Comparison of ENCODE assay signal across 17 cellular contexts in the genomic region with DNA sequence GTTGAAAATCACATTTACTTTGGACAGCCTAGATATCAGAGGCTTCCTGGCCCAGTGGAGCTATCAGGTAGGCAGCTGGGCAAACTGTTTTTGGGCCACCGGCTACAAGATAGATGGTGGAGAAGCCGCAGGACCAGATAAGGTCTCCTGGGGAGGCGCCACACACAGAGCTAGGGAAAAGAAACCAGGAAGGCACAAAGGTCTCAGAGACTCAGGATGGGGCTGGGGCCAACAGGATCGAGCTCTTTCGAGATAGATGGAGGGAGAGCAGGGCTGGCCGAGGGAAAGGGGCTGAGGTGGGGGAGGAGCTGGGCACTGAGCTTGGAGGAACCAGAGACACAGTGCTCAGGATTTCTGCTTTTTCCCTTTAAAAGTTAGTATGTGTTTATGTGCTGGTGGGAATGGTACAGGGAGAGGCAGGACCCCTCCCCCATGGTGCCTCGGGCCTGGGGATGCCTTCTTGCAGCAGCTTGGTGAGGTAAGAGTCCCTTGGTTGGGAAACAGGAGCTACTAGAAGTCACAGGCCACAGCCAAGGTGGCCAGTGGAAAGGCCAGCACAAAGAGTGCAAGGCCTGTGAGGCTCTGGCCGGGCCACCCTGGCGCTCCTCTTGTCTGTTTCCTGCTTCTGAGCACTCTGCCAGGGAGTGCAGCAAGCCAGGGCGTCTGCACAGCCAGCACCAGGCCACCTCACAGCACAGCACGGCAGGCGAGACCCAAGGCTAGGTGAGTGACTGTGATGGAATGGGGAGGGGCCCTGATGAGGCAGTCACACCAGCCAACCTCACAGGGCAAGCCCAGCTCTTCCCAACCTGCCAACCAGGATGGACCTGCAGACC. TPM values are rescaled to one million over a fixed set of nuclear protein-coding genes. Genes with fewer than 3 reads are reported as not detected.
A peak's percentile ranks its signal among the peaks of the same experiment; 100 is the strongest.
DNase-seq lines count a peak whose midpoint lies in the region; ATAC-seq, FAIRE-seq and TF ChIP-seq lines count a peak whose summit lies in the region.
"Had no signal": no experiment of that assay in that cellular context is flagged by ENCODE, and none has a peak within 500 bp of the region (broad histone marks: within the 10 kb centered on the region; RNA-seq: fewer than 3 reads in every experiment).

No MANE protein-coding gene starts in this region.

- TF ChIP-seq RAD21 in K562 (CRISPR knock-in tag; conservative IDR thresholded peaks at IDR 0.05 in 1 of 2, IDR thresholded peaks at IDR 0.05 in 1 of 2), result no peak

- peaks cover 2% of the 10 kb centered on the region for H3K9me1 ChIP-seq in K562 (ENCODE audit: control insufficient read depth, insufficient read depth, low read length)

- H3K9me3 ChIP-seq in NT2/D1 (ENCODE audit: insufficient read depth, low read length) (peaks cover 3% of the 10 kb centered on the region; the same call in 1 of the 2 replicates), K562 (replicated peaks; ENCODE audit: control insufficient read depth, insufficient read depth, low read depth, low read length) (no peaks in the 10 kb centered on the region)
- H3K9me3 ChIP-seq: ascending aorta, BE2C, pancreas had no signal

- POLR2A ChIA-PET in K562 (lab: Yijun Ruan, JAX), result interaction anchor here (0.6 to 4.4 kb wide), 6 partner anchors 8 to 14 kb away, joined by 3 to 17 read pairs (median 4); a partner anchor contains a TSS

- TF ChIP-seq CTCF in K562 (IDR thresholded peaks at IDR 0.05 in 2 of 3, conservative IDR thresholded peaks at IDR 0.05 in 1 of 3; ENCODE audit: insufficient read depth in 2 of 3, low read depth in 1 of 3, low read length in 3 of 3), result no peak

- no peak overlapping the region for H3K27ac ChIP-seq in K562 (ENCODE audit: extremely low read depth, low read depth, low read length)
- peak overlapping the region; percentile 99 for H3K27ac ChIP-seq in layer of hippocampus (ENCODE audit: low read depth, low read length)
- peak overlapping the region; percentile 99 for H3K27ac ChIP-seq in substantia nigra (ENCODE audit: low read depth, low read length, poor library complexity, severe bottlenecking)
- H3K27ac ChIP-seq: ascending aorta, pancreas had no signal

- H3K27me3 ChIP-seq in NT2/D1 (ENCODE audit: insufficient read depth, insufficient read length) (no peaks in the 10 kb centered on the region), K562 (ENCODE audit: control insufficient read depth in 2 of 2, insufficient read depth in 2 of 2, low read length in 2 of 2) (no peaks in the 10 kb centered on the region), layer of hippocampus (ENCODE audit: control insufficient read depth, insufficient read depth, low read length) (no peaks in the 10 kb centered on the region)
- H3K27me3 ChIP-seq: ascending aorta, BE2C, pancreas had no signal

- no peaks in the 10 kb centered on the region for H3K79me2 ChIP-seq in K562 (ENCODE audit: control insufficient read depth, insufficient read depth, low read length)

- H3K4me3 ChIP-seq in NT2/D1 (ENCODE audit: insufficient read length, low read depth) (no peak overlapping the region), K562 (no peak overlapping the region)
- H3K4me3 ChIP-seq: ascending aorta, pancreas had no signal

- H3K4me1 ChIP-seq in NT2/D1 (ENCODE audit: insufficient read depth, insufficient read length), result peaks cover 14% of the 10 kb centered on the region
- H3K4me1 ChIP-seq in K562 (replicated peaks in 1 of 2; ENCODE audit: control insufficient read depth in 2 of 2, insufficient read depth in 2 of 2, low read length in 2 of 2), result peaks cover 0 to 8% of the 10 kb centered on the region in 2 experiments; a peak in 1 of 5 replicates

- H2AFZ ChIP-seq in K562 (ENCODE audit: low read depth, low read length), result no peak overlapping the region

- H3K4me2 ChIP-seq in K562 (ENCODE audit: insufficient read depth, low read length), result no peak overlapping the region

- H4K20me1 ChIP-seq in K562 (replicated peaks; ENCODE audit: control insufficient read depth, insufficient read depth, low read length), result no peaks in the 10 kb centered on the region

- in situ Hi-C loops in K562 (cut with MboI), result no loop called here

- no peak for TF ChIP-seq EP300 in K562 (IDR thresholded peaks at IDR 0.05; ENCODE audit: low read length)

- intact Hi-C loops in K562 (cut with micrococcal nuclease), result no loop called here

- CTCF ChIA-PET in K562 (lab: Yijun Ruan, JAX; ENCODE audit: low intra/inter-chr PET ratio), result no interaction called here

- TF ChIP-seq POLR2A in K562 (conservative IDR thresholded peaks at IDR 0.05), result no peak

- FAIRE-seq in K562 (lab: Jason Lieb, UNC) (no peak), frontal cortex (lab: Jason Lieb, UNC) (no peak)
- FAIRE-seq: pancreas had no signal

- H3K9ac ChIP-seq in NT2/D1 (ENCODE audit: insufficient read length, low read depth) (peak overlapping the region; percentile 6), K562 (ENCODE audit: insufficient read depth in 1 of 2, low read depth in 2 of 2, low read length in 2 of 2) (peak overlapping the region in 1 of 2 experiments; percentile 73; a peak in 2 of 4 replicates)

- ATAC-seq in K562 (no peak), GM19035 (IDR thresholded peaks at IDR 0.05; ENCODE audit: unreplicated experiment) (no peak), HG02571 (IDR thresholded peaks at IDR 0.05; ENCODE audit: unreplicated experiment) (no peak)
- ATAC-seq: pancreas, SK-N-SH treated with all-trans-retinoic acid at 6 μM for 48 hours had no signal

- no peak for DNase-seq in NT2/D1 (ENCODE audit: low read depth, low spot score)
- DNase-seq in K562 (ENCODE audit: extremely low read depth in 1 of 4, low spot score in 3 of 4), result no peak
- peak in 4 of 49 donors; percentile 19 to 34 (median 34) for DNase-seq in substantia nigra (lab: John Stamatoyannopoulos, UW)
- DNase-seq in frontal cortex (ENCODE audit: low spot score in 2 of 2), result no peak
- DNase-seq: activated CD4-positive, alpha-beta T cell treated with anti-CD3 and anti-CD28 coated beads, Interleukin-2, amount 50 U/mL, for 48 hours; BE2C; dermis blood vessel endothelial cell; DMS153; hippocampal formation; NCI-H187 treated with DMSO at 0.1 percent for 48 hours; NCI-H510A treated with DMSO at 0.1 percent for 48 hours had no signal

- BruUV-seq in K562 (replicated peaks; lab: Mats Ljungman, UMichigan), result no TSS peak

- WGBS in K562 (ENCODE audit: insufficient coverage, low coverage, missing lambda C conversion rate), result 85% methylated on average over 12 of the region's 12 CpGs

- H3K36me3 ChIP-seq in NT2/D1 (ENCODE audit: insufficient read depth, insufficient read length, low read length) (peaks cover 84% of the 10 kb centered on the region), K562 (ENCODE audit: control insufficient read depth, insufficient read depth, low read length) (peaks cover 70% of the 10 kb centered on the region; the same call in 2 of the 3 replicates)

TF ChIP-seq in K562, 482 proteins besides CTCF, POLR2A, EP300 and RAD21 (continues in another document):
- 0 out of 2 replicates have a peak, but pooled peaks have one; percentile 43 for TF ChIP-seq POLR2G (IDR thresholded peaks at IDR 0.05; ENCODE audit: low read depth, low read length)

RNA-seq across cellular contexts. Expression of a gene that starts 11.5 kb away (rescaled TPM):
- total RNA-seq in K562 (2011; cell fraction: chromatin; rRNA removed; ENCODE audit: low replicate concordance), result 200 and 559 TPM in 2 replicates
- 89.9 and 105 TPM in 2 replicates for total RNA-seq in K562 (2011; cell fraction: nucleolus; rRNA removed)
- total RNA-seq in K562 (2011; cell fraction: nucleoplasm; rRNA removed), result 185 and 193 TPM in 2 replicates
- total RNA-seq in K562 (2014; rRNA removed), result 217 and 237 TPM in 2 replicates
- 179 and 210 TPM in 2 replicates for total RNA-seq in K562 (2014; rRNA removed; fragmentation: Illumina TruSeq; extraction: Trizol)
- total RNA-seq in K562 (2015; rRNA removed; fragmentation: Illumina TruSeq; extraction: Trizol), result 145 and 153 TPM in 2 replicates
- 167 and 180 TPM in 2 replicates for total RNA-seq in K562 (2021)
- 145 and 176 TPM in 2 replicates for polyA plus RNA-seq in K562 (2011; rRNA removed)
- polyA plus RNA-seq in K562 (2011; cell fraction: cytosol; rRNA removed), result 72.7 and 90.0 TPM in 2 replicates
- 166 and 223 TPM in 2 replicates for polyA plus RNA-seq in K562 (2011; cell fraction: nucleus; rRNA removed)
- polyA plus RNA-seq in K562 (2012), result 103 and 135 TPM in 2 replicates
- polyA plus RNA-seq in K562 (2014; fragmentation: Illumina TruSeq; extraction: Trizol), result 154 and 184 TPM in 2 replicates
- 10 to 100 TPM; 34.1 to 50.7 TPM for polyA plus RNA-seq in K562 (2014; fragmentation: Nextera tagmentation; extraction: Ambion mirVana)
- polyA plus RNA-seq in K562 (2014; rRNA removed), result 221 and 244 TPM in 2 replicates
- 207 and 232 TPM in 2 replicates for polyA minus RNA-seq in K562 (2011; rRNA and poly(A)+ RNA removed)
- polyA minus RNA-seq in K562 (2011; cell fraction: cytosol; rRNA and poly(A)+ RNA removed), result 66.1 and 67.2 TPM in 2 replicates
- 76.3 and 166 TPM in 2 replicates for polyA minus RNA-seq in K562 (2011; cell fraction: nucleus; rRNA and poly(A)+ RNA removed)
- total RNA-seq in frontal cortex, result 245 TPM

RNA-seq across cellular contexts. Expression of a gene that starts 53.6 kb away (rescaled TPM):
- 298 and 329 TPM in 2 replicates for total RNA-seq in K562 (2011; cell fraction: chromatin; rRNA removed; ENCODE audit: low replicate concordance)
- total RNA-seq in K562 (2011; cell fraction: nucleolus; rRNA removed), result 156 and 161 TPM in 2 replicates
- 164 and 168 TPM in 2 replicates for total RNA-seq in K562 (2011; cell fraction: nucleoplasm; rRNA removed)
- total RNA-seq in K562 (2014; rRNA removed) (73.6 and 77.3 TPM in 2 replicates), K562 (2014; rRNA removed; fragmentation: Illumina TruSeq; extraction: Trizol) (52.3 and 57.4 TPM in 2 replicates), K562 (2015; rRNA removed; fragmentation: Illumina TruSeq; extraction: Trizol) (27.0 and 31.5 TPM in 2 replicates), K562 (2021) (76.1 and 90.2 TPM in 2 replicates), frontal cortex (33.8 TPM)
- polyA plus RNA-seq in K562 (2011; rRNA removed) (87.9 and 93.0 TPM in 2 replicates), K562 (2014; fragmentation: Illumina TruSeq; extraction: Trizol) (80.1 and 90.0 TPM in 2 replicates), K562 (2014; fragmentation: Nextera tagmentation; extraction: Ambion mirVana) (10 to 100 TPM; 14.4 to 28.4 TPM), K562 (2014; rRNA removed) (94.0 and 106 TPM in 2 replicates)
- polyA plus RNA-seq in K562 (2011; cell fraction: cytosol; rRNA removed), result 38.4 and 53.6 TPM in 2 replicates
- polyA plus RNA-seq in K562 (2011; cell fraction: nucleus; rRNA removed), result 222 and 259 TPM in 2 replicates
- polyA plus RNA-seq in K562 (2012), result 42.8 and 175 TPM in 2 replicates
- polyA minus RNA-seq in K562 (2011; rRNA and poly(A)+ RNA removed), result 60.4 and 65.4 TPM in 2 replicates
- polyA minus RNA-seq in K562 (2011; cell fraction: cytosol; rRNA and poly(A)+ RNA removed), result 27.4 and 51.4 TPM in 2 replicates
- polyA minus RNA-seq in K562 (2011; cell fraction: nucleus; rRNA and poly(A)+ RNA removed), result 66.9 and 96.7 TPM in 2 replicates
